Comparison of ENCODE assay signal across 28 cellular contexts in genomic region chr5:34525761-34526160, GRCh38.
DNase-seq lines count a peak whose midpoint lies in the region; ATAC-seq, FAIRE-seq and TF ChIP-seq lines count a peak whose summit lies in the region.
"Had no signal": no experiment of that assay in that cellular context is flagged by ENCODE, and none has a peak within 500 bp of the region (broad histone marks: within the 10 kb centered on the region; RNA-seq: fewer than 3 reads in every experiment).

No MANE protein-coding gene starts in this region.

- H2AFZ ChIP-seq in K562 (ENCODE audit: low read depth, low read length): peak overlapping the region; percentile 56

- POLR2A ChIA-PET in K562 (lab: Yijun Ruan, JAX): interaction anchor here (0.6 to 1.2 kb wide), 2 partner anchors 61 to 150 kb away, joined by 3 read pairs; no protein-coding TSS in a partner anchor

- peak; percentile 40 for FAIRE-seq in K562 (lab: Jason Lieb, UNC)
- FAIRE-seq: A204.1, GM12892 had no signal

- intact Hi-C loops in left ventricle myocardium superior (cut with micrococcal nuclease) (no loop called here), Right ventricle myocardium superior (cut with DNase I) (no loop called here), K562 (cut with micrococcal nuclease) (loop anchor here (10.0 kb wide), 1 partner anchor 279 kb away; no protein-coding TSS in a partner anchor), right lobe of liver (cut with DNase I) (no loop called here), uterus (cut with DNase I; ENCODE audit: low total_unique reads) (loop anchor here (10.0 kb wide), 1 partner anchor 129 kb away; the partner anchor contains the start of gene RAI14), esophagus muscularis mucosa (cut with DNase I) (no loop called here)

- no TSS peak for BruUV-seq in K562 (replicated peaks; lab: Mats Ljungman, UMichigan)

- H3K27me3 ChIP-seq in K562 (ENCODE audit: control insufficient read depth in 2 of 2, insufficient read depth in 2 of 2, low read length in 2 of 2) (no peaks in the 10 kb centered on the region), right lobe of liver (no peaks in the 10 kb centered on the region), uterus (no peaks in the 10 kb centered on the region), esophagus muscularis mucosa (no peaks in the 10 kb centered on the region)

- in situ Hi-C loops in K562 (cut with MboI): no loop called here

- peak overlapping the region; percentile 49; the same call in 2 of the 3 replicates for H3K27ac ChIP-seq in K562 (ENCODE audit: extremely low read depth, low read depth, low read length)
- H3K27ac ChIP-seq in right lobe of liver: peak overlapping the region in 1 of 3 donors; percentile 17
- no peak overlapping the region for H3K27ac ChIP-seq in uterus
- no peak overlapping the region for H3K27ac ChIP-seq in esophagus muscularis mucosa (replicated peaks in 1 of 4)

- H3K9me3 ChIP-seq in K562 (replicated peaks; ENCODE audit: control insufficient read depth, insufficient read depth, low read depth, low read length): no peaks in the 10 kb centered on the region
- no peaks in the 10 kb centered on the region for H3K9me3 ChIP-seq in right lobe of liver
- H3K9me3 ChIP-seq in uterus: no peaks in the 10 kb centered on the region
- no peaks in the 10 kb centered on the region for H3K9me3 ChIP-seq in esophagus muscularis mucosa

- H3K79me2 ChIP-seq in K562 (ENCODE audit: control insufficient read depth, insufficient read depth, low read length): no peaks in the 10 kb centered on the region

- peaks cover 16 to 35% of the 10 kb centered on the region in 2 experiments; a peak in 3 of 5 replicates for H3K4me1 ChIP-seq in K562 (replicated peaks in 1 of 2; ENCODE audit: control insufficient read depth in 2 of 2, insufficient read depth in 2 of 2, low read length in 2 of 2)
- peaks cover 0 to 12% (median 0%) of the 10 kb centered on the region in 4 donors for H3K4me1 ChIP-seq in right lobe of liver
- H3K4me1 ChIP-seq in uterus: no peaks in the 10 kb centered on the region
- peaks cover 0 to 38% (median 35%) of the 10 kb centered on the region in 4 donors for H3K4me1 ChIP-seq in esophagus muscularis mucosa

- no peaks in the 10 kb centered on the region for H3K9me1 ChIP-seq in K562 (ENCODE audit: control insufficient read depth, insufficient read depth, low read length)

- 11% methylated on average over 6 of the region's 6 CpGs for WGBS in K562 (ENCODE audit: insufficient coverage, low coverage, missing lambda C conversion rate)
- 42% methylated on average over 6 of the region's 6 CpGs for WGBS in right lobe of liver (ENCODE audit: insufficient coverage, low coverage, low lambda C conversion rate, missing lambda C conversion rate)
- 59% methylated on average over 5 of the region's 6 CpGs for WGBS in esophagus muscularis mucosa

- no peaks in the 10 kb centered on the region for H4K20me1 ChIP-seq in K562 (replicated peaks; ENCODE audit: control insufficient read depth, insufficient read depth, low read length)

- CTCF ChIA-PET in K562 (lab: Yijun Ruan, JAX; ENCODE audit: low intra/inter-chr PET ratio): interaction anchor here (1.1 kb wide), 1 partner anchor 373 kb away, joined by 3 read pairs; no protein-coding TSS in a partner anchor

- DNase-seq in left ventricle myocardium superior (no peak), Right ventricle myocardium superior (no peak), K562 (ENCODE audit: extremely low read depth in 1 of 4, low spot score in 3 of 4) (peak in 2 of 4 experiments; percentile 37 to 58), right lobe of liver (no peak), uterus (no peak), NCI-H1417 (lab: John Stamatoyannopoulos, UW) (no peak), esophagus muscularis mucosa (ENCODE audit: extremely low spot score) (no peak)
- DNase-seq: AML-193; C1 segment of cervical spinal cord; CD4-positive, alpha-beta memory T cell; COR-L47; DMS 273 treated with DMSO at 0.1 percent for 48 hours; DMS79; GF-D8; KBM-7; MV-4-11; NCI-H1105; NCI-H146; NCI-H1930; NCI-H2107; NCI-H446 treated with DMSO at 0.1 percent for 48 hours; NCI-H526; NCI-H82; NK-92 treated with Interleukin-12 subunit alpha and Interleukin-12 subunit beta, amount 100 ng/mL, for 24 hours; PC-3; SHP77 had no signal

- H3K36me3 ChIP-seq in K562 (ENCODE audit: control insufficient read depth, insufficient read depth, low read length): no peaks in the 10 kb centered on the region
- no peaks in the 10 kb centered on the region for H3K36me3 ChIP-seq in right lobe of liver
- no peaks in the 10 kb centered on the region for H3K36me3 ChIP-seq in uterus
- H3K36me3 ChIP-seq in esophagus muscularis mucosa: no peaks in the 10 kb centered on the region

- ATAC-seq in left ventricle myocardium superior: peak; percentile 23
- ATAC-seq in Right ventricle myocardium superior (ENCODE audit: poor library complexity): no peak
- ATAC-seq in K562: peak; percentile 20
- peak; percentile 39 to 72 (median 46) for ATAC-seq in right lobe of liver
- ATAC-seq: PC-3 had no signal

- peak overlapping the region; percentile 58; the same call in 1 of the 2 replicates for H3K4me2 ChIP-seq in K562 (ENCODE audit: insufficient read depth, low read length)

- H3K4me3 ChIP-seq in K562: no peak overlapping the region
- H3K4me3 ChIP-seq in right lobe of liver: no peak overlapping the region
- no peak overlapping the region for H3K4me3 ChIP-seq in uterus
- H3K4me3 ChIP-seq in esophagus muscularis mucosa: no peak overlapping the region

- no peak for TF ChIP-seq RAD21 in K562 (CRISPR knock-in tag; conservative IDR thresholded peaks at IDR 0.05 in 1 of 2, IDR thresholded peaks at IDR 0.05 in 1 of 2)

- TF ChIP-seq POLR2A in K562 (conservative IDR thresholded peaks at IDR 0.05) (no peak), right lobe of liver (IDR thresholded peaks at IDR 0.05) (no peak), uterus (IDR thresholded peaks at IDR 0.05) (no peak), esophagus muscularis mucosa (IDR thresholded peaks at IDR 0.05; ENCODE audit: low read depth) (no peak)

- H3K9ac ChIP-seq in K562 (ENCODE audit: insufficient read depth in 1 of 2, low read depth in 2 of 2, low read length in 2 of 2): peak overlapping the region; percentile 5 to 14; a peak in 2 of 4 replicates

- TF ChIP-seq CTCF in K562 (IDR thresholded peaks at IDR 0.05 in 2 of 3, conservative IDR thresholded peaks at IDR 0.05 in 1 of 3; ENCODE audit: insufficient read depth in 2 of 3, low read depth in 1 of 3, low read length in 3 of 3) (no peak), right lobe of liver (IDR thresholded peaks at IDR 0.05) (no peak), uterus (IDR thresholded peaks at IDR 0.05) (no peak), esophagus muscularis mucosa (IDR thresholded peaks at IDR 0.05) (no peak)

- TF ChIP-seq EP300 in K562 (IDR thresholded peaks at IDR 0.05; ENCODE audit: low read length) (peak; percentile 85), esophagus muscularis mucosa (IDR thresholded peaks at IDR 0.05) (no peak)

TF ChIP-seq in K562, 482 proteins besides CTCF, POLR2A, EP300 and RAD21 (continues in another document):
- TF ChIP-seq ZNF778 (CRISPR knock-in tag; IDR thresholded peaks at IDR 0.05): no peak
- 0 out of 4 replicates have a peak, but pooled peaks of 1 of the 2 experiments have one; percentile 31 for TF ChIP-seq RCOR1 (IDR thresholded peaks at IDR 0.05; ENCODE audit: borderline replicate concordance in 1 of 2, low read depth in 2 of 2, low read length in 2 of 2)
- peak; percentile 30; the same call in 1 of the 2 replicates for TF ChIP-seq DPF2 (IDR thresholded peaks at IDR 0.05)
- peak; percentile 58 for TF ChIP-seq ARID1B (IDR thresholded peaks at IDR 0.05)
- peak; percentile 63; the same call in 1 of the 2 replicates for TF ChIP-seq CREB3 (tag; conservative IDR thresholded peaks at IDR 0.05; ENCODE audit: low read depth)
- peak; percentile 74 for TF ChIP-seq MAFG (tag; conservative IDR thresholded peaks at IDR 0.05)
- TF ChIP-seq EP400 (IDR thresholded peaks at IDR 0.05): peak; percentile 13; the same call in 1 of the 2 replicates
- TF ChIP-seq RHOXF2B (CRISPR knock-in tag; conservative IDR thresholded peaks at IDR 0.05): no peak
- peak; percentile 5; the same call in 1 of the 2 replicates for TF ChIP-seq JUND (IDR thresholded peaks at IDR 0.05; ENCODE audit: borderline replicate concordance, low read depth, low read length)
- TF ChIP-seq JUND (tag; IDR thresholded peaks at IDR 0.05; ENCODE audit: borderline replicate concordance, low read depth, low read length): peak; percentile 63; the same call in 1 of the 3 replicates
- TF ChIP-seq NFE2 (IDR thresholded peaks at IDR 0.05; ENCODE audit: low read depth): peak; percentile 79
- peak; percentile 23; the same call in 1 of the 2 replicates for TF ChIP-seq CREB3L1 (IDR thresholded peaks at IDR 0.05; ENCODE audit: borderline replicate concordance, low read depth)
- peak; percentile 14 for TF ChIP-seq TBP (optimal IDR thresholded peaks at IDR 0.05; ENCODE audit: low read depth, low read length)
- no peak for TF ChIP-seq DIDO1 (tag; IDR thresholded peaks at IDR 0.05; ENCODE audit: low read depth)
- TF ChIP-seq HDAC1 (IDR thresholded peaks at IDR 0.05): peak in 1 of 2 experiments; percentile 33; a peak in 1 of 4 replicates
- 0 out of 2 replicates have a peak, but pooled peaks have one; percentile 36 for TF ChIP-seq HDAC2 (IDR thresholded peaks at IDR 0.05)
- no peak for TF ChIP-seq FUS (optimal IDR thresholded peaks at IDR 0.05; ENCODE audit: low read depth, low read length)
- TF ChIP-seq MAFK (IDR thresholded peaks at IDR 0.05; ENCODE audit: low read length): peak; percentile 72

Comparison
In these comparisons a context has a peak if more than half of its experiments do, and no peak if none do; other contexts are left out.
1. intact Hi-C loops: an anchor here in K562 (10.0 kb wide) and uterus (10.0 kb wide); none called in left ventricle myocardium superior, Right ventricle myocardium superior, right lobe of liver and esophagus muscularis mucosa.